1 cellular context compared by ENCODE assay signal in the genomic region with DNA sequence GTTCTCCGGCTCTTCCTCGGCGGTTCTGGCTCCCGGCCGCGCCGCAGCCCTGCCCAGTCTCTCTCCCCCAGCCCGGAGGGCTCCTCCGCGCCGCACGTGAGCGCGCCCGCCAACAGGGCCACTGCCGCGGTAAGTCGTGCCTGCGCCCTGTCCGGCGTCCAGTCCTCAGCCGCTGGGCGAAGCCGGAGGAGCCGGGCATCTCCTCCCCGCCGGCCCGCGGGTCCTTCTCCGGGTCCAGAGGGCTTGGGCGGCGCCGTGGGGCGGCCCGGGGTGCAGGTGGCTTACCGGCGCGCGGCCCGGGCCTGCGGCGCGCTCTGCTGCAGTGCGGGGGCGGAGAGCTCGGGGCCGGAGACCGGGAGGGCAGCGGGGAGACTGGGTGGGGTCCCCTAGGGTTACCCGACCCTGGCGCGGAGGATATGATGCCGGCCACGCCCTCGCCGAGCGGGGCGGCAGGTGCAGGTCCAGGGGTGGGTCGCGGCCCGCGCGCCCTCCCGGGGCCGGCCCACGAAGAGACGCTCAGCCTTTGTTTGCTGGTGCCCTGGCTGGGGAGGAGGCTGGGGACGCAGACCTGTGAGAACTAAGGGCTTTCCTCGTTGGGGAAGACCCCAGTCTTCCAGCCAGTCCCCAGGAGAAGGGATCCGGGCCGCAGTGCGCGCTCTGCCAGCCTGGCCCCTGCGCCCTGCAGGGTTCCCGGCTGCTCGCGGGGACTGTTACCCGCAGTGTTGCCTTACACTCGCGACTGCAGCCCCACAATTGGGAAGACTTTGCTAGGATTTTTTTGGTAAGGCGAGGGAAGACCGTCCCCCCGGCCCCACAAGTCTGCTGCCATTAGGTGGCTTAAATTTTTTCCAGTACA.
TF ChIP-seq lines count a peak whose summit lies in the region.

Gene DOP1B (plus strand): TSS at position 10 of the 856 bp plus-strand sequence. CDS start 7,910 bp downstream, outside the sequence.

TF ChIP-seq in K562, 482 proteins besides CTCF, POLR2A, EP300 and RAD21 (continued from another document and continues in another):
- TF ChIP-seq YY1 (IDR thresholded peaks at IDR 0.05; ENCODE audit: borderline replicate concordance in 1 of 3, control insufficient read depth in 1 of 3, extremely low read depth in 1 of 3, insufficient read depth in 3 of 3, insufficient read length in 1 of 3, insufficient replicate concordance in 2 of 3, low read depth in 1 of 3, low read length in 2 of 3) (peak in 1 of 3 experiments; percentile 4), ZNF232 (CRISPR knock-in tag; IDR thresholded peaks at IDR 0.05) (no peak), ZNF699 (CRISPR knock-in tag; IDR thresholded peaks at IDR 0.05; ENCODE audit: insufficient replicate concordance) (no peak), ZNF77 (CRISPR knock-in tag; IDR thresholded peaks at IDR 0.05) (no peak), RBM25 (IDR thresholded peaks at IDR 0.05; ENCODE audit: low read depth, low read length, severe bottlenecking) (peak; percentile 45), BACH1 (tag; IDR thresholded peaks at IDR 0.05) (no peak), CBX1 (IDR thresholded peaks at IDR 0.05; ENCODE audit: low read depth) (peak; percentile 84; the same call in 1 of the 2 replicates), FOXP1 (CRISPR knock-in tag; IDR thresholded peaks at IDR 0.05) (no peak), KDM2B (CRISPR knock-in tag; IDR thresholded peaks at IDR 0.05) (peak; percentile 71; the same call in 1 of the 2 replicates), KDM4B (IDR thresholded peaks at IDR 0.05; ENCODE audit: borderline replicate concordance in 2 of 2, low read depth in 1 of 2) (no peak), CUX1 (CRISPR knock-in tag; IDR thresholded peaks at IDR 0.05) (no peak), RBM14 (IDR thresholded peaks at IDR 0.05; ENCODE audit: borderline replicate concordance, insufficient read depth, low read depth, low read length) (peak; percentile 79; the same call in 1 of the 2 replicates), GATAD2B (IDR thresholded peaks at IDR 0.05; ENCODE audit: borderline replicate concordance) (peak; percentile 59; the same call in 1 of the 2 replicates), THRA (IDR thresholded peaks at IDR 0.05) (no peak), MCM7 (IDR thresholded peaks at IDR 0.05) (no peak), FOXM1 (IDR thresholded peaks at IDR 0.05; ENCODE audit: low read depth) (no peak), FOXM1 (CRISPR knock-in tag; IDR thresholded peaks at IDR 0.05; ENCODE audit: low read depth) (no peak), RERE (CRISPR knock-in tag; IDR thresholded peaks at IDR 0.05; ENCODE audit: borderline replicate concordance) (no peak), RBFOX2 (IDR thresholded peaks at IDR 0.05; ENCODE audit: low read depth, low read length) (peak; percentile 69), NR2C2 (CRISPR knock-in tag; IDR thresholded peaks at IDR 0.05) (no peak), NR2C2 (tag; IDR thresholded peaks at IDR 0.05) (no peak), FOXK1 (CRISPR knock-in tag; IDR thresholded peaks at IDR 0.05; ENCODE audit: borderline replicate concordance) (no peak), FOXO4 (CRISPR knock-in tag; IDR thresholded peaks at IDR 0.05) (no peak), ZBTB17 (CRISPR knock-in tag; IDR thresholded peaks at IDR 0.05) (0 out of 2 replicates have a peak, but pooled peaks have one; percentile 68), NONO (IDR thresholded peaks at IDR 0.05; ENCODE audit: low read depth in 2 of 2, low read length in 1 of 2) (peak; percentile 47 to 79; a peak in 2 of 4 replicates), CSDE1 (IDR thresholded peaks at IDR 0.05) (no peak), ZNF717 (CRISPR knock-in tag; IDR thresholded peaks at IDR 0.05) (no peak), TCF7 (IDR thresholded peaks at IDR 0.05; ENCODE audit: borderline replicate concordance) (no peak), ATF7 (IDR thresholded peaks at IDR 0.05) (peak; percentile 44; the same call in 1 of the 2 replicates), ZBTB33 (CRISPR knock-in tag; IDR thresholded peaks at IDR 0.05) (no peak), KAT2B (IDR thresholded peaks at IDR 0.05; ENCODE audit: low read depth, low read length) (no peak), ZNF76 (CRISPR knock-in tag; IDR thresholded peaks at IDR 0.05; ENCODE audit: borderline replicate concordance) (no peak), ZC3H11A (IDR thresholded peaks at IDR 0.05; ENCODE audit: low read depth, low read length) (no peak), TFAM (CRISPR knock-in tag; conservative IDR thresholded peaks at IDR 0.05) (no peak), TRIM28 (IDR thresholded peaks at IDR 0.05) (no peak), NR2F6 (CRISPR knock-in tag; IDR thresholded peaks at IDR 0.05) (no peak)
- TF ChIP-seq, protein P1, sequence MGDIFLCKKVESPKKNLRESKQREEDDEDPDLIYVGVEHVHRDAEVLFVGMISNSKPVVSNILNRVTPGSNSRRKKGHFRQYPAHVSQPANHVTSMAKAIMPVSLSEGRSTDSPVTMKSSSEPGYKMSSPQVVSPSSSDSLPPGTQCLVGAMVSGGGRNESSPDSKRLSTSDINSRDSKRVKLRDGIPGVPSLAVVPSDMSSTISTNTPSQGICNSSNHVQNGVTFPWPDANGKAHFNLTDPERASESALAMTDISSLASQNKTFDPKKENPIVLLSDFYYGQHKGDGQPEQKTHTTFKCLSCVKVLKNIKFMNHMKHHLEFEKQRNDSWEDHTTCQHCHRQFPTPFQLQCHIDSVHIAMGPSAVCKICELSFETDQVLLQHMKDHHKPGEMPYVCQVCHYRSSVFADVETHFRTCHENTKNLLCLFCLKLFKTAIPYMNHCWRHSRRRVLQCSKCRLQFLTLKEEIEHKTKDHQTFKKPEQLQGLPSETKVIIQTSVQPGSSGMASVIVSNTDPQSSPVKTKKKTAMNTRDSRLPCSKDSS (IDR thresholded peaks at IDR 0.05; ENCODE audit: low read depth, partially characterized antibody), result no peak
- TF ChIP-seq, protein P2, sequence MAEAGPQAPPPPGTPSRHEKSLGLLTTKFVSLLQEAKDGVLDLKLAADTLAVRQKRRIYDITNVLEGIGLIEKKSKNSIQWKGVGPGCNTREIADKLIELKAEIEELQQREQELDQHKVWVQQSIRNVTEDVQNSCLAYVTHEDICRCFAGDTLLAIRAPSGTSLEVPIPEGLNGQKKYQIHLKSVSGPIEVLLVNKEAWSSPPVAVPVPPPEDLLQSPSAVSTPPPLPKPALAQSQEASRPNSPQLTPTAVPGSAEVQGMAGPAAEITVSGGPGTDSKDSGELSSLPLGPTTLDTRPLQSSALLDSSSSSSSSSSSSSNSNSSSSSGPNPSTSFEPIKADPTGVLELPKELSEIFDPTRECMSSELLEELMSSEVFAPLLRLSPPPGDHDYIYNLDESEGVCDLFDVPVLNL (CRISPR knock-in tag; IDR thresholded peaks at IDR 0.05; ENCODE audit: low read depth), result no peak
